Comparison of ENCODE assay signal across 1 cellular context in the genomic region with DNA sequence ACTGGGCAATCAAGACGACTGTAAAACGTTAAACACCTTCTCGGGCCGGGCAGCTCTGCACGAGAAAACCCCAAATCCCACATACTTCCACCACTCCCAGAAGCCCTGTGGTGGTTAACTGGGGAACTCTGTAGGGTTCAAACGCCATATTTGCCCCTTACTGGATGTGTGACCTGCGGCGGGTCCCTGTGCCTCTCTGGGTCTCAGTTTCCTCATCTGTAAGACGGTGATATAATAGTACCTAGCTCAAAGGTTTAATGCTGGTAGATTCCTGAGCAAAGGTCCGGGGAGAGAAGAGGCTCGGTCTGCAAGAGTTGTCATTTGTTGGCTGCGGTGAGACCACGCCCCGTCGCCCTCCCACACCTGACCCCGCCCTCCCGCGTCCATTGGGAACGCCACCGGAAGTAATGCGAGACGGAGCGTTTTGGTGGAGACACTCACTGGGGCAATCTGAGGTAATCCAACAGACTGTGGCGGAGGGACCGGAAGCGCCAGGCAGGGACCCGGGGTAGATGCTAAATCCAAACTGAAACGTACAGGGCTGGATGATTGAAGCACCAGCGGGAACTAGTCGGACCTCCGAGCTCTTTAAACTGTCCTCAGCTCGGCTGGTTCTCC.
TF ChIP-seq lines count a peak whose summit lies in the region.

No MANE protein-coding gene starts in this region.

TF ChIP-seq in HepG2, 621 proteins besides CTCF, POLR2A, EP300 and RAD21 (continued from another document and continues in another):
- TF ChIP-seq FOXP1 (IDR thresholded peaks at IDR 0.05) (no peak), FOXP1 (CRISPR knock-in tag; IDR thresholded peaks at IDR 0.05) (peak; percentile 36; the same call in 1 of the 2 replicates), KLF16 (CRISPR knock-in tag; IDR thresholded peaks at IDR 0.05) (peak in 1 of 2 experiments; percentile 81; a peak in 2 of 4 replicates), MED13 (CRISPR knock-in tag; IDR thresholded peaks at IDR 0.05) (no peak), RNF2 (conservative IDR thresholded peaks at IDR 0.05; ENCODE audit: low read depth) (no peak), HMG20A (CRISPR knock-in tag; IDR thresholded peaks at IDR 0.05; ENCODE audit: borderline replicate concordance) (no peak), HOXA5 (CRISPR knock-in tag; IDR thresholded peaks at IDR 0.05) (peak; percentile 64; the same call in 1 of the 2 replicates), CHD4 (IDR thresholded peaks at IDR 0.05; ENCODE audit: borderline replicate concordance, low read length) (no peak; the same call in 1 of the 2 replicates), MXD4 (CRISPR knock-in tag; IDR thresholded peaks at IDR 0.05) (no peak; the same call in 1 of the 2 replicates), ZNF773 (CRISPR knock-in tag; IDR thresholded peaks at IDR 0.05; ENCODE audit: borderline replicate concordance) (no peak), ZNF138 (CRISPR knock-in tag; IDR thresholded peaks at IDR 0.05; ENCODE audit: low read depth) (no peak), REPIN1 (CRISPR knock-in tag; IDR thresholded peaks at IDR 0.05; ENCODE audit: borderline replicate concordance, low read depth) (no peak; the same call in 1 of the 2 replicates), ZFX (CRISPR knock-in tag; IDR thresholded peaks at IDR 0.05; ENCODE audit: low read depth) (no peak), KMT2B (CRISPR knock-in tag; IDR thresholded peaks at IDR 0.05) (peak; percentile 67), SP4 (CRISPR knock-in tag; IDR thresholded peaks at IDR 0.05) (peak; percentile 56; the same call in 1 of the 2 replicates), MYNN (CRISPR knock-in tag; IDR thresholded peaks at IDR 0.05; ENCODE audit: low read depth) (no peak), ZNF331 (CRISPR knock-in tag; IDR thresholded peaks at IDR 0.05) (peak; percentile 49), ZBTB1 (CRISPR knock-in tag; IDR thresholded peaks at IDR 0.05; ENCODE audit: borderline replicate concordance) (0 out of 2 replicates have a peak, but pooled peaks have one; percentile 37), ATF7-NPFF (CRISPR knock-in tag; IDR thresholded peaks at IDR 0.05; ENCODE audit: low read depth) (no peak), SCMH1 (CRISPR knock-in tag; IDR thresholded peaks at IDR 0.05; ENCODE audit: borderline replicate concordance) (no peak), NONO (IDR thresholded peaks at IDR 0.05) (no peak), NONO (CRISPR knock-in tag; conservative IDR thresholded peaks at IDR 0.05) (0 out of 2 replicates have a peak, but pooled peaks have one; percentile 53), SOX5 (CRISPR knock-in tag; IDR thresholded peaks at IDR 0.05; ENCODE audit: borderline replicate concordance) (no peak; the same call in 1 of the 2 replicates), KMT2A (CRISPR knock-in tag; IDR thresholded peaks at IDR 0.05) (no peak; the same call in 1 of the 2 replicates), GPN1 (CRISPR knock-in tag; IDR thresholded peaks at IDR 0.05; ENCODE audit: borderline replicate concordance) (no peak), DR1 (CRISPR knock-in tag; IDR thresholded peaks at IDR 0.05) (peak; percentile 21), POGZ (CRISPR knock-in tag; IDR thresholded peaks at IDR 0.05) (peak; percentile 69; the same call in 1 of the 2 replicates), ZMYM4 (CRISPR knock-in tag; IDR thresholded peaks at IDR 0.05) (peak; percentile 71), ZNF136 (CRISPR knock-in tag; IDR thresholded peaks at IDR 0.05; ENCODE audit: low read depth) (no peak), GTF2F1 (IDR thresholded peaks at IDR 0.05; ENCODE audit: low read length) (no peak), HCFC1 (IDR thresholded peaks at IDR 0.05; ENCODE audit: low read depth, low read length) (peak; percentile 67), PAF1 (CRISPR knock-in tag; IDR thresholded peaks at IDR 0.05) (no peak), ZBTB8A (CRISPR knock-in tag; IDR thresholded peaks at IDR 0.05; ENCODE audit: borderline replicate concordance, low read depth) (no peak)
- TF ChIP-seq, protein P1, sequence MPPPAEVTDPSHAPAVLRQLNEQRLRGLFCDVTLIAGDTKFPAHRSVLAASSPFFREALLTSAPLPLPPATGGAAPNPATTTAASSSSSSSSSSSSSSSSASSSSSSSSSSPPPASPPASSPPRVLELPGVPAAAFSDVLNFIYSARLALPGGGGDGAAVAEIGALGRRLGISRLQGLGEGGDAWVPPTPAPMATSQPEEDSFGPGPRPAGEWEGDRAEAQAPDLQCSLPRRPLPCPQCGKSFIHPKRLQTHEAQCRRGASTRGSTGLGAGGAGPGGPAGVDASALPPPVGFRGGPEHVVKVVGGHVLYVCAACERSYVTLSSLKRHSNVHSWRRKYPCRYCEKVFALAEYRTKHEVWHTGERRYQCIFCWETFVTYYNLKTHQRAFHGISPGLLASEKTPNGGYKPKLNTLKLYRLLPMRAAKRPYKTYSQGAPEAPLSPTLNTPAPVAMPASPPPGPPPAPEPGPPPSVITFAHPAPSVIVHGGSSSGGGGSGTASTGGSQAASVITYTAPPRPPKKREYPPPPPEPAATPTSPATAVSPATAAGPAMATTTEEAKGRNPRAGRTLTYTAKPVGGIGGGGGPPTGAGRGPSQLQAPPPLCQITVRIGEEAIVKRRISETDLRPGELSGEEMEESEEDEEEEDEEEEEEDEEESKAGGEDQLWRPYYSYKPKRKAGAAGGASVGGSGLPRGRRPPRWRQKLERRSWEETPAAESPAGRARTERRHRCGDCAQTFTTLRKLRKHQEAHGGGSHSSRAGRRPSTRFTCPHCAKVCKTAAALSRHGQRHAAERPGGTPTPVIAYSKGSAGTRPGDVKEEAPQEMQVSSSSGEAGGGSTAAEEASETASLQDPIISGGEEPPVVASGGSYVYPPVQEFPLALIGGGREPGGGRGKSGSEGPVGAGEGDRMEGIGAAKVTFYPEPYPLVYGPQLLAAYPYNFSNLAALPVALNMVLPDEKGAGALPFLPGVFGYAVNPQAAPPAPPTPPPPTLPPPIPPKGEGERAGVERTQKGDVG (CRISPR knock-in tag; IDR thresholded peaks at IDR 0.05; ENCODE audit: borderline replicate concordance), result no peak
- TF ChIP-seq, protein P2, sequence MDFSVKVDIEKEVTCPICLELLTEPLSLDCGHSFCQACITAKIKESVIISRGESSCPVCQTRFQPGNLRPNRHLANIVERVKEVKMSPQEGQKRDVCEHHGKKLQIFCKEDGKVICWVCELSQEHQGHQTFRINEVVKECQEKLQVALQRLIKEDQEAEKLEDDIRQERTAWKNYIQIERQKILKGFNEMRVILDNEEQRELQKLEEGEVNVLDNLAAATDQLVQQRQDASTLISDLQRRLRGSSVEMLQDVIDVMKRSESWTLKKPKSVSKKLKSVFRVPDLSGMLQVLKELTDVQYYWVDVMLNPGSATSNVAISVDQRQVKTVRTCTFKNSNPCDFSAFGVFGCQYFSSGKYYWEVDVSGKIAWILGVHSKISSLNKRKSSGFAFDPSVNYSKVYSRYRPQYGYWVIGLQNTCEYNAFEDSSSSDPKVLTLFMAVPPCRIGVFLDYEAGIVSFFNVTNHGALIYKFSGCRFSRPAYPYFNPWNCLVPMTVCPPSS (IDR thresholded peaks at IDR 0.05), result no peak
- TF ChIP-seq, protein P3, sequence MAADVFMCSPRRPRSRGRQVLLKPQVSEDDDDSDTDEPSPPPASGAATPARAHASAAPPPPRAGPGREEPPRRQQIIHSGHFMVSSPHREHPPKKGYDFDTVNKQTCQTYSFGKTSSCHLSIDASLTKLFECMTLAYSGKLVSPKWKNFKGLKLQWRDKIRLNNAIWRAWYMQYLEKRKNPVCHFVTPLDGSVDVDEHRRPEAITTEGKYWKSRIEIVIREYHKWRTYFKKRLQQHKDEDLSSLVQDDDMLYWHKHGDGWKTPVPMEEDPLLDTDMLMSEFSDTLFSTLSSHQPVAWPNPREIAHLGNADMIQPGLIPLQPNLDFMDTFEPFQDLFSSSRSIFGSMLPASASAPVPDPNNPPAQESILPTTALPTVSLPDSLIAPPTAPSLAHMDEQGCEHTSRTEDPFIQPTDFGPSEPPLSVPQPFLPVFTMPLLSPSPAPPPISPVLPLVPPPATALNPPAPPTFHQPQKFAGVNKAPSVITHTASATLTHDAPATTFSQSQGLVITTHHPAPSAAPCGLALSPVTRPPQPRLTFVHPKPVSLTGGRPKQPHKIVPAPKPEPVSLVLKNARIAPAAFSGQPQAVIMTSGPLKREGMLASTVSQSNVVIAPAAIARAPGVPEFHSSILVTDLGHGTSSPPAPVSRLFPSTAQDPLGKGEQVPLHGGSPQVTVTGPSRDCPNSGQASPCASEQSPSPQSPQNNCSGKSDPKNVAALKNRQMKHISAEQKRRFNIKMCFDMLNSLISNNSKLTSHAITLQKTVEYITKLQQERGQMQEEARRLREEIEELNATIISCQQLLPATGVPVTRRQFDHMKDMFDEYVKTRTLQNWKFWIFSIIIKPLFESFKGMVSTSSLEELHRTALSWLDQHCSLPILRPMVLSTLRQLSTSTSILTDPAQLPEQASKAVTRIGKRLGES (CRISPR knock-in tag; IDR thresholded peaks at IDR 0.05; ENCODE audit: borderline replicate concordance), result no peak
- TF ChIP-seq, protein P4, sequence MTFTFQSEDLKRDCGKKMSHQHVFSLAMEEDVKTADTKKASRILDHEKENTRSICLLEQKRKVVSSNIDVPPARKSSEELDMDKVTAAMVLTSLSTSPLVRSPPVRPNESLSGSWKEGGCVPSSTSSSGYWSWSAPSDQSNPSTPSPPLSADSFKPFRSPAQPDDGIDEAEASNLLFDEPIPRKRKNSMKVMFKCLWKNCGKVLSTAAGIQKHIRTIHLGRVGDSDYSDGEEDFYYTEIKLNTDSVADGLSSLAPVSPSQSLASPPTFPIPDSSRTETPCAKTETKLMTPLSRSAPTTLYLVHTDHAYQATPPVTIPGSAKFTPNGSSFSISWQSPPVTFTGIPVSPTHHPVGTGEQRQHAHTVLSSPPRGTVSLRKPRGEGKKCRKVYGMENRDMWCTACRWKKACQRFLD (CRISPR knock-in tag; IDR thresholded peaks at IDR 0.05; ENCODE audit: borderline replicate concordance), result no peak; the same call in 1 of the 2 replicates
- TF ChIP-seq, protein P5, sequence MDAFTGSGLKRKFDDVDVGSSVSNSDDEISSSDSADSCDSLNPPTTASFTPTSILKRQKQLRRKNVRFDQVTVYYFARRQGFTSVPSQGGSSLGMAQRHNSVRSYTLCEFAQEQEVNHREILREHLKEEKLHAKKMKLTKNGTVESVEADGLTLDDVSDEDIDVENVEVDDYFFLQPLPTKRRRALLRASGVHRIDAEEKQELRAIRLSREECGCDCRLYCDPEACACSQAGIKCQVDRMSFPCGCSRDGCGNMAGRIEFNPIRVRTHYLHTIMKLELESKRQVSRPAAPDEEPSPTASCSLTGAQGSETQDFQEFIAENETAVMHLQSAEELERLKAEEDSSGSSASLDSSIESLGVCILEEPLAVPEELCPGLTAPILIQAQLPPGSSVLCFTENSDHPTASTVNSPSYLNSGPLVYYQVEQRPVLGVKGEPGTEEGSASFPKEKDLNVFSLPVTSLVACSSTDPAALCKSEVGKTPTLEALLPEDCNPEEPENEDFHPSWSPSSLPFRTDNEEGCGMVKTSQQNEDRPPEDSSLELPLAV (CRISPR knock-in tag; conservative IDR thresholded peaks at IDR 0.05; ENCODE audit: low read depth), result no peak
- TF ChIP-seq, protein P6, sequence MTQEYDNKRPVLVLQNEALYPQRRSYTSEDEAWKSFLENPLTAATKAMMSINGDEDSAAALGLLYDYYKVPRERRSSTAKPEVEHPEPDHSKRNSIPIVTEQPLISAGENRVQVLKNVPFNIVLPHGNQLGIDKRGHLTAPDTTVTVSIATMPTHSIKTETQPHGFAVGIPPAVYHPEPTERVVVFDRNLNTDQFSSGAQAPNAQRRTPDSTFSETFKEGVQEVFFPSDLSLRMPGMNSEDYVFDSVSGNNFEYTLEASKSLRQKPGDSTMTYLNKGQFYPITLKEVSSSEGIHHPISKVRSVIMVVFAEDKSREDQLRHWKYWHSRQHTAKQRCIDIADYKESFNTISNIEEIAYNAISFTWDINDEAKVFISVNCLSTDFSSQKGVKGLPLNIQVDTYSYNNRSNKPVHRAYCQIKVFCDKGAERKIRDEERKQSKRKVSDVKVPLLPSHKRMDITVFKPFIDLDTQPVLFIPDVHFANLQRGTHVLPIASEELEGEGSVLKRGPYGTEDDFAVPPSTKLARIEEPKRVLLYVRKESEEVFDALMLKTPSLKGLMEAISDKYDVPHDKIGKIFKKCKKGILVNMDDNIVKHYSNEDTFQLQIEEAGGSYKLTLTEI (CRISPR knock-in tag; conservative IDR thresholded peaks at IDR 0.05), result no peak
- TF ChIP-seq, protein P7, sequence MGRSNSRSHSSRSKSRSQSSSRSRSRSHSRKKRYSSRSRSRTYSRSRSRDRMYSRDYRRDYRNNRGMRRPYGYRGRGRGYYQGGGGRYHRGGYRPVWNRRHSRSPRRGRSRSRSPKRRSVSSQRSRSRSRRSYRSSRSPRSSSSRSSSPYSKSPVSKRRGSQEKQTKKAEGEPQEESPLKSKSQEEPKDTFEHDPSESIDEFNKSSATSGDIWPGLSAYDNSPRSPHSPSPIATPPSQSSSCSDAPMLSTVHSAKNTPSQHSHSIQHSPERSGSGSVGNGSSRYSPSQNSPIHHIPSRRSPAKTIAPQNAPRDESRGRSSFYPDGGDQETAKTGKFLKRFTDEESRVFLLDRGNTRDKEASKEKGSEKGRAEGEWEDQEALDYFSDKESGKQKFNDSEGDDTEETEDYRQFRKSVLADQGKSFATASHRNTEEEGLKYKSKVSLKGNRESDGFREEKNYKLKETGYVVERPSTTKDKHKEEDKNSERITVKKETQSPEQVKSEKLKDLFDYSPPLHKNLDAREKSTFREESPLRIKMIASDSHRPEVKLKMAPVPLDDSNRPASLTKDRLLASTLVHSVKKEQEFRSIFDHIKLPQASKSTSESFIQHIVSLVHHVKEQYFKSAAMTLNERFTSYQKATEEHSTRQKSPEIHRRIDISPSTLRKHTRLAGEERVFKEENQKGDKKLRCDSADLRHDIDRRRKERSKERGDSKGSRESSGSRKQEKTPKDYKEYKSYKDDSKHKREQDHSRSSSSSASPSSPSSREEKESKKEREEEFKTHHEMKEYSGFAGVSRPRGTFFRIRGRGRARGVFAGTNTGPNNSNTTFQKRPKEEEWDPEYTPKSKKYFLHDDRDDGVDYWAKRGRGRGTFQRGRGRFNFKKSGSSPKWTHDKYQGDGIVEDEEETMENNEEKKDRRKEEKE (IDR thresholded peaks at IDR 0.05), result no peak
- TF ChIP-seq, protein P8, sequence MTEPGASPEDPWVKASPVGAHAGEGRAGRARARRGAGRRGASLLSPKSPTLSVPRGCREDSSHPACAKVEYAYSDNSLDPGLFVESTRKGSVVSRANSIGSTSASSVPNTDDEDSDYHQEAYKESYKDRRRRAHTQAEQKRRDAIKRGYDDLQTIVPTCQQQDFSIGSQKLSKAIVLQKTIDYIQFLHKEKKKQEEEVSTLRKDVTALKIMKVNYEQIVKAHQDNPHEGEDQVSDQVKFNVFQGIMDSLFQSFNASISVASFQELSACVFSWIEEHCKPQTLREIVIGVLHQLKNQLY (CRISPR knock-in tag; IDR thresholded peaks at IDR 0.05), result no peak
- TF ChIP-seq, protein P9, sequence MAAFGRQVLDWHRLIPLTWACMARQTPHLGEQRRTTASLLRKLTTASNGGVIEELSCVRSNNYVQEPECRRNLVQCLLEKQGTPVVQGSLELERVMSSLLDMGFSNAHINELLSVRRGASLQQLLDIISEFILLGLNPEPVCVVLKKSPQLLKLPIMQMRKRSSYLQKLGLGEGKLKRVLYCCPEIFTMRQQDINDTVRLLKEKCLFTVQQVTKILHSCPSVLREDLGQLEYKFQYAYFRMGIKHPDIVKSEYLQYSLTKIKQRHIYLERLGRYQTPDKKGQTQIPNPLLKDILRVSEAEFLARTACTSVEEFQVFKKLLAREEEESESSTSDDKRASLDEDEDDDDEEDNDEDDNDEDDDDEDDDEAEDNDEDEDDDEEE (CRISPR knock-in tag; IDR thresholded peaks at IDR 0.05), result no peak
